ENCODE assay signal across 10 cellular contexts in genomic region chr11:12287009-12287373, GRCh38.
DNase-seq lines count a peak whose midpoint lies in the region; ATAC-seq, FAIRE-seq and TF ChIP-seq lines count a peak whose summit lies in the region.
"Had no signal": no experiment of that assay in that cellular context is flagged by ENCODE, and none has a peak within 500 bp of the region (broad histone marks: within the 10 kb centered on the region; RNA-seq: fewer than 3 reads in every experiment).

No MANE protein-coding gene starts in this region.

- intact Hi-C loops in pancreas (cut with DNase I): no loop called here

- peaks cover 38 to 72% (median 61%) of the 10 kb centered on the region in 10 experiments for H3K4me1 ChIP-seq in BLaER1 treated with 17β-estradiol and CSF1 and Interleukin-3, amounts not matched to agents 10 nM and 100 nM
- H3K4me1 ChIP-seq in pancreas: no peaks in the 10 kb centered on the region

- no peak overlapping the region for H3K4me3 ChIP-seq in BLaER1 treated with 17β-estradiol and CSF1 and Interleukin-3, amounts not matched to agents 10 nM and 100 nM
- H3K4me3 ChIP-seq in pancreas: no peak overlapping the region

- peak; percentile 95 for DNase-seq in RPMI7951 (ENCODE audit: low read depth)
- peak; percentile 93 for DNase-seq in fibroblast of the conjunctiva (ENCODE audit: low read depth)
- no peak for DNase-seq in pancreas
- no peak for DNase-seq in NCI-H1417 treated with DMSO at 0.1 percent for 48 hours (lab: John Stamatoyannopoulos, UW)
- no peak for DNase-seq in inferior parietal cortex (ENCODE audit: extremely low spot score)

- H4K20me1 ChIP-seq in BLaER1 treated with 17β-estradiol and CSF1 and Interleukin-3, amounts not matched to agents 10 nM and 100 nM: 0 out of 22 replicates have a peak, but pooled peaks cover 0 to 6% (median 0%) of the 10 kb centered on the region in 11 experiments

- H3K27ac ChIP-seq in BLaER1 treated with 17β-estradiol and CSF1 and Interleukin-3, amounts not matched to agents 10 nM and 100 nM: no peak overlapping the region
- H3K27ac ChIP-seq in pancreas: no peak overlapping the region
- H3K27ac ChIP-seq: HL-60, WERI-Rb-1 had no signal

- H3K9ac ChIP-seq in BLaER1 treated with 17β-estradiol and CSF1 and Interleukin-3, amounts not matched to agents 10 nM and 100 nM: no peak overlapping the region

- H3K9me3 ChIP-seq in BLaER1 treated with 17β-estradiol and CSF1 and Interleukin-3, amounts not matched to agents 10 nM and 100 nM (replicated peaks in 1 of 11): no peaks in the 10 kb centered on the region
- H3K9me3 ChIP-seq in pancreas: no peaks in the 10 kb centered on the region

- no peaks in the 10 kb centered on the region for H3K27me3 ChIP-seq in BLaER1 treated with 17β-estradiol and CSF1 and Interleukin-3, amounts not matched to agents 10 nM and 100 nM
- no peaks in the 10 kb centered on the region for H3K27me3 ChIP-seq in pancreas

- no peak for FAIRE-seq in pancreas (lab: Jason Lieb, UNC)

- H3K36me3 ChIP-seq in BLaER1 treated with 17β-estradiol and CSF1 and Interleukin-3, amounts not matched to agents 10 nM and 100 nM: no peaks in the 10 kb centered on the region
- H3K36me3 ChIP-seq in pancreas: no peaks in the 10 kb centered on the region
- H3K36me3 ChIP-seq: WERI-Rb-1 had no signal

- no peak for TF ChIP-seq CTCF in pancreas (IDR thresholded peaks at IDR 0.05)

- 18 to 29% methylated on average over 2 of the region's 2 CpGs for WGBS in pancreas, 2 donors

- ATAC-seq in pancreas (peak in 3 of 4 donors; percentile 28 to 58 (median 41)), GM21360 (IDR thresholded peaks at IDR 0.05; ENCODE audit: unreplicated experiment) (no peak), HG03139 (IDR thresholded peaks at IDR 0.05; ENCODE audit: unreplicated experiment) (no peak)

- H3K4me2 ChIP-seq in BLaER1 treated with 17β-estradiol and CSF1 and Interleukin-3, amounts not matched to agents 10 nM and 100 nM: peak overlapping the region; percentile 11 to 94 (median 49); a peak in 20 of 22 replicates

Comparison
In these comparisons a context has a peak if more than half of its experiments do, and no peak if none do; other contexts are left out.
1. DNase-seq: peak in RPMI7951 (single experiment) and fibroblast of the conjunctiva (single experiment); none in pancreas (0 of 6), NCI-H1417 treated with DMSO at 0.1 percent for 48 hours (single experiment) and inferior parietal cortex (single experiment).
2. ATAC-seq: peak in pancreas (3 of 4); none in GM21360 (single experiment) and HG03139 (single experiment).